In genomic region chr11:32090774-32091370, GRCh38 we compare ENCODE assay signal across 8 cellular contexts. TPM values are rescaled to one million over a fixed set of nuclear protein-coding genes. Genes with fewer than 3 reads are reported as not detected.
DNase-seq lines count a peak whose midpoint lies in the region; ATAC-seq, FAIRE-seq and TF ChIP-seq lines count a peak whose summit lies in the region.

Gene RCN1, plus strand, starts transcription at chr11:32091074. Its CDS starts 123 bp downstream, at chr11:32091197.

- under 1% methylated on average over 62 of the region's 69 CpGs for whole genome bisulfite sequencing in urinary bladder

- ATAC-seq in GM19468 (IDR thresholded peaks at IDR 0.05; ENCODE audit: extremely low read depth, unreplicated experiment) (peak; percentile 30), Right ventricle myocardium inferior (peak; percentile 93)

- TF ChIP-seq CTCF in D721Med (IDR thresholded peaks at IDR 0.05; ENCODE audit: insufficient read depth, missing control alignments): no peak
- TF ChIP-seq CTCF in osteocyte (IDR thresholded peaks at IDR 0.05): no peak

- peaks cover 57% of the 10 kb centered on the region for H3K4me1 Mint-ChIP-seq in osteocyte (ENCODE audit: unreplicated experiment)

- H3K27ac ChIP-seq in SJCRH30 (peak within 1 kb of the TSS; percentile 91), urinary bladder (ENCODE audit: low read depth) (peak within 1 kb of the TSS; percentile 97)

- peaks cover 14% of the 10 kb centered on the region; the same call in 1 of the 2 replicates for H3K36me3 ChIP-seq in SJCRH30
- H3K36me3 ChIP-seq in urinary bladder (ENCODE audit: insufficient read depth): no peaks in the 10 kb centered on the region

- DNase-seq in D721Med (ENCODE audit: insufficient read length, low spot score) (peak; percentile 31), HK-2 (ENCODE audit: unreplicated experiment) (peak; percentile 72), SJCRH30 (peak; percentile 88 to 92), Right ventricle myocardium inferior (ENCODE audit: missing footprints) (peak; percentile 87), osteocyte (ENCODE audit: extremely low spot score, unreplicated experiment) (peak; percentile 92)
- DNase-seq in activated naive CD8-positive, alpha-beta T cell treated with anti-CD3 and anti-CD28 coated beads, Interleukin-2, amount 50 U/mL, for 16 hours (ENCODE audit: low read depth, low spot score): peak; percentile 7

- H3K9me3 ChIP-seq in SJCRH30 (replicated peaks): no peaks in the 10 kb centered on the region

- H3K27ac Mint-ChIP-seq in osteocyte (ENCODE audit: unreplicated experiment): peak within 1 kb of the TSS; percentile 96

- H3K4me3 ChIP-seq in SJCRH30 (peak within 1 kb of the TSS; percentile 86), urinary bladder (ENCODE audit: low read depth, low read length) (peak within 1 kb of the TSS; percentile 86)

- H3K4me1 ChIP-seq in SJCRH30: peaks cover 36% of the 10 kb centered on the region
- peaks cover 3% of the 10 kb centered on the region for H3K4me1 ChIP-seq in urinary bladder (ENCODE audit: insufficient read depth)

- intact Hi-C loops in Right ventricle myocardium inferior (cut with DNase I): no loop called here

- H3K27me3 Mint-ChIP-seq in osteocyte (ENCODE audit: unreplicated experiment): no peaks in the 10 kb centered on the region

- H3K36me3 Mint-ChIP-seq in osteocyte (ENCODE audit: unreplicated experiment): peaks cover 6% of the 10 kb centered on the region

- no peak for FAIRE-seq in D721Med (lab: Jason Lieb, UNC)

- H3K4me3 Mint-ChIP-seq in osteocyte (ENCODE audit: unreplicated experiment): peak within 1 kb of the TSS; percentile 87

- H3K27me3 ChIP-seq in SJCRH30: no peaks in the 10 kb centered on the region

- H3K9me3 Mint-ChIP-seq in osteocyte (ENCODE audit: unreplicated experiment): no peaks in the 10 kb centered on the region

RNA-seq across cellular contexts. Expression of gene RCN1, which starts in this region (rescaled TPM):
- 200 and 214 TPM in 2 replicates for total RNA-seq in SJCRH30 (2014; rRNA removed; shearing (Covaris generic))
- total RNA-seq in Right ventricle myocardium inferior (32.0 TPM), osteocyte (162 and 174 TPM in 2 replicates), urinary bladder (238 TPM)
- 97.7 TPM for polyA plus RNA-seq in urinary bladder

Comparison
In these comparisons a context has a peak if more than half of its experiments do, and no peak if none do; other contexts are left out.
1. Peak in every context shown above with its lines: DNase-seq, ATAC-seq, H3K4me3 ChIP-seq and H3K27ac ChIP-seq.
2. DNase-seq: peak in every context shown above with its lines; median percentile 92 in osteocyte; 90 in SJCRH30; 87 in Right ventricle myocardium inferior; 72 in HK-2; 31 in D721Med; 7 in activated naive CD8-positive, alpha-beta T cell treated with anti-CD3 and anti-CD28 coated beads, Interleukin-2, amount 50 U/mL, for 16 hours.